In the genomic region with DNA sequence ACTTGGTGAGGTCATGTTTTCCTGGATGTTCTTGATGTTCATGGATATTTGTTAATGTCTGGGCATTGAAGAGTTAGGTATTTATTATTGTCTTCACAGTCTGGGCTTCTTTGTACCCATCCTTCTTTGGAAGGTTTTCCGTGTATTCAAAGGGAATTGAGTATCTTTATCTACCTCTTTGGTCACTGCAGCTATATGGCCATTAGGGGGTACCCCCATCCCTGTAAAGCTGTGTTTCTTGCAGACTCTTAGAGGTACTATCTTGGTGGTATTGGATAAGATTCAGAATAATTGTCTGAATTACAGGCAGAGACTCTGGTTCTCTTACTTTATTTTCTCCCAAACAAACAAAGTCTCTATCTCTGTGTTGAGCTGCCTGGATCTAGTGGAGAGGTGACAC, we compare ENCODE assay signal across 1 cellular context.
TF ChIP-seq lines count a peak whose summit lies in the region.

No MANE protein-coding gene starts in this region.

TF ChIP-seq in WTC11, 78 proteins besides CTCF, POLR2A, EP300 and RAD21 (continued from another document):
- TF ChIP-seq, protein P1, sequence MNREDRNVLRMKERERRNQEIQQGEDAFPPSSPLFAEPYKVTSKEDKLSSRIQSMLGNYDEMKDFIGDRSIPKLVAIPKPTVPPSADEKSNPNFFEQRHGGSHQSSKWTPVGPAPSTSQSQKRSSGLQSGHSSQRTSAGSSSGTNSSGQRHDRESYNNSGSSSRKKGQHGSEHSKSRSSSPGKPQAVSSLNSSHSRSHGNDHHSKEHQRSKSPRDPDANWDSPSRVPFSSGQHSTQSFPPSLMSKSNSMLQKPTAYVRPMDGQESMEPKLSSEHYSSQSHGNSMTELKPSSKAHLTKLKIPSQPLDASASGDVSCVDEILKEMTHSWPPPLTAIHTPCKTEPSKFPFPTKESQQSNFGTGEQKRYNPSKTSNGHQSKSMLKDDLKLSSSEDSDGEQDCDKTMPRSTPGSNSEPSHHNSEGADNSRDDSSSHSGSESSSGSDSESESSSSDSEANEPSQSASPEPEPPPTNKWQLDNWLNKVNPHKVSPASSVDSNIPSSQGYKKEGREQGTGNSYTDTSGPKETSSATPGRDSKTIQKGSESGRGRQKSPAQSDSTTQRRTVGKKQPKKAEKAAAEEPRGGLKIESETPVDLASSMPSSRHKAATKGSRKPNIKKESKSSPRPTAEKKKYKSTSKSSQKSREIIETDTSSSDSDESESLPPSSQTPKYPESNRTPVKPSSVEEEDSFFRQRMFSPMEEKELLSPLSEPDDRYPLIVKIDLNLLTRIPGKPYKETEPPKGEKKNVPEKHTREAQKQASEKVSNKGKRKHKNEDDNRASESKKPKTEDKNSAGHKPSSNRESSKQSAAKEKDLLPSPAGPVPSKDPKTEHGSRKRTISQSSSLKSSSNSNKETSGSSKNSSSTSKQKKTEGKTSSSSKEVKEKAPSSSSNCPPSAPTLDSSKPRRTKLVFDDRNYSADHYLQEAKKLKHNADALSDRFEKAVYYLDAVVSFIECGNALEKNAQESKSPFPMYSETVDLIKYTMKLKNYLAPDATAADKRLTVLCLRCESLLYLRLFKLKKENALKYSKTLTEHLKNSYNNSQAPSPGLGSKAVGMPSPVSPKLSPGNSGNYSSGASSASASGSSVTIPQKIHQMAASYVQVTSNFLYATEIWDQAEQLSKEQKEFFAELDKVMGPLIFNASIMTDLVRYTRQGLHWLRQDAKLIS (CRISPR knock-in tag; IDR thresholded peaks at IDR 0.05; ENCODE audit: borderline replicate concordance), result no peak
- TF ChIP-seq, protein P2, sequence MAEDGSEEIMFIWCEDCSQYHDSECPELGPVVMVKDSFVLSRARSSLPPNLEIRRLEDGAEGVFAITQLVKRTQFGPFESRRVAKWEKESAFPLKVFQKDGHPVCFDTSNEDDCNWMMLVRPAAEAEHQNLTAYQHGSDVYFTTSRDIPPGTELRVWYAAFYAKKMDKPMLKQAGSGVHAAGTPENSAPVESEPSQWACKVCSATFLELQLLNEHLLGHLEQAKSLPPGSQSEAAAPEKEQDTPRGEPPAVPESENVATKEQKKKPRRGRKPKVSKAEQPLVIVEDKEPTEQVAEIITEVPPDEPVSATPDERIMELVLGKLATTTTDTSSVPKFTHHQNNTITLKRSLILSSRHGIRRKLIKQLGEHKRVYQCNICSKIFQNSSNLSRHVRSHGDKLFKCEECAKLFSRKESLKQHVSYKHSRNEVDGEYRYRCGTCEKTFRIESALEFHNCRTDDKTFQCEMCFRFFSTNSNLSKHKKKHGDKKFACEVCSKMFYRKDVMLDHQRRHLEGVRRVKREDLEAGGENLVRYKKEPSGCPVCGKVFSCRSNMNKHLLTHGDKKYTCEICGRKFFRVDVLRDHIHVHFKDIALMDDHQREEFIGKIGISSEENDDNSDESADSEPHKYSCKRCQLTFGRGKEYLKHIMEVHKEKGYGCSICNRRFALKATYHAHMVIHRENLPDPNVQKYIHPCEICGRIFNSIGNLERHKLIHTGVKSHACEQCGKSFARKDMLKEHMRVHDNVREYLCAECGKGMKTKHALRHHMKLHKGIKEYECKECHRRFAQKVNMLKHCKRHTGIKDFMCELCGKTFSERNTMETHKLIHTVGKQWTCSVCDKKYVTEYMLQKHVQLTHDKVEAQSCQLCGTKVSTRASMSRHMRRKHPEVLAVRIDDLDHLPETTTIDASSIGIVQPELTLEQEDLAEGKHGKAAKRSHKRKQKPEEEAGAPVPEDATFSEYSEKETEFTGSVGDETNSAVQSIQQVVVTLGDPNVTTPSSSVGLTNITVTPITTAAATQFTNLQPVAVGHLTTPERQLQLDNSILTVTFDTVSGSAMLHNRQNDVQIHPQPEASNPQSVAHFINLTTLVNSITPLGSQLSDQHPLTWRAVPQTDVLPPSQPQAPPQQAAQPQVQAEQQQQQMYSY (CRISPR knock-in tag; IDR thresholded peaks at IDR 0.05), result no peak
- TF ChIP-seq OVOL2 (CRISPR knock-in tag; IDR thresholded peaks at IDR 0.05; ENCODE audit: borderline replicate concordance) (no peak), JUN (CRISPR knock-in tag; IDR thresholded peaks at IDR 0.05) (no peak), ZBTB21 (CRISPR knock-in tag; IDR thresholded peaks at IDR 0.05; ENCODE audit: borderline replicate concordance) (no peak), JAZF1 (CRISPR knock-in tag; IDR thresholded peaks at IDR 0.05) (no peak), IRF2 (CRISPR knock-in tag; IDR thresholded peaks at IDR 0.05; ENCODE audit: borderline replicate concordance, low read depth) (no peak), ZNF232 (CRISPR knock-in tag; IDR thresholded peaks at IDR 0.05) (no peak)
- TF ChIP-seq, protein P3, sequence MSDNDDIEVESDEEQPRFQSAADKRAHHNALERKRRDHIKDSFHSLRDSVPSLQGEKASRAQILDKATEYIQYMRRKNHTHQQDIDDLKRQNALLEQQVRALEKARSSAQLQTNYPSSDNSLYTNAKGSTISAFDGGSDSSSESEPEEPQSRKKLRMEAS (CRISPR knock-in tag; IDR thresholded peaks at IDR 0.05), result no peak
- TF ChIP-seq, protein P4, sequence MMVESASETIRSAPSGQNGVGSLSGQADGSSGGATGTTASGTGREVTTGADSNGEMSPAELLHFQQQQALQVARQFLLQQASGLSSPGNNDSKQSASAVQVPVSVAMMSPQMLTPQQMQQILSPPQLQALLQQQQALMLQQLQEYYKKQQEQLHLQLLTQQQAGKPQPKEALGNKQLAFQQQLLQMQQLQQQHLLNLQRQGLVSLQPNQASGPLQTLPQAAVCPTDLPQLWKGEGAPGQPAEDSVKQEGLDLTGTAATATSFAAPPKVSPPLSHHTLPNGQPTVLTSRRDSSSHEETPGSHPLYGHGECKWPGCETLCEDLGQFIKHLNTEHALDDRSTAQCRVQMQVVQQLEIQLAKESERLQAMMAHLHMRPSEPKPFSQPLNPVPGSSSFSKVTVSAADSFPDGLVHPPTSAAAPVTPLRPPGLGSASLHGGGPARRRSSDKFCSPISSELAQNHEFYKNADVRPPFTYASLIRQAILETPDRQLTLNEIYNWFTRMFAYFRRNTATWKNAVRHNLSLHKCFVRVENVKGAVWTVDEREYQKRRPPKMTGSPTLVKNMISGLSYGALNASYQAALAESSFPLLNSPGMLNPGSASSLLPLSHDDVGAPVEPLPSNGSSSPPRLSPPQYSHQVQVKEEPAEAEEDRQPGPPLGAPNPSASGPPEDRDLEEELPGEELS (CRISPR knock-in tag; IDR thresholded peaks at IDR 0.05), result no peak
- TF ChIP-seq, protein P5, sequence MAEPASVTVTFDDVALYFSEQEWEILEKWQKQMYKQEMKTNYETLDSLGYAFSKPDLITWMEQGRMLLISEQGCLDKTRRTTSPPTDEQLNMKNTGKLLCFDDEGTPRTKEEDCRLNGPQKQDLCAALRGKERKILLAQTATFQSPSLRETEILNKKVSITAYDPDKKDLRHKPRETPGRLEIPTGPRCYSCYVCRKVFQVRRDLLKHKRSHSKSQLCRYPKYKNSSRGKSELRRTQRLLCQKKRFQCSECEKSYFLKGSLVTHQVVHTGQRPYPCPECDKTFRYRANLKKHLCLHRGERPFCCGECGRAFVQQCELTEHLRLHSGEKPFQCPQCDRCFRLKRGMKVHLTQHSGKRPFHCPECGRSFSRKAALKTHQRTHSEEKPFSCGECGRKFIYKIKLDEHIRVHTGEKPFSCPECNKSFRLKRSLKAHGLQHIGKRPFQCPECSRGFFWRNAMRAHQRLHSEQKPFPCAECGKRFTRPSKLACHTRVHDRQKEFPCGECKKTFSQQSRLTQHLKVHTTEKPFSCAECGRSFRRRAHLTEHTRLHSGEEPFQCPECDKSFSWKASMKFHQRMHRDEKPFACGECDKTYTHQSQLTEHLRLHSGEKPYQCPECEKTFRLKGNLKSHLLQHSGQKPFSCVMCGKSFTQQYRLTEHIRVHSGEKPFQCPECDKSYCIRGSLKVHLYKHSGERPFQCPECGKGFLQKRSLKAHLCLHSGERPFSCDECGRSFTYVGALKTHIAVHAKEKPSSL (CRISPR knock-in tag; conservative IDR thresholded peaks at IDR 0.05), result no peak
